Comparison of ENCODE assay signal across 9 cellular contexts in genomic region chr6:14212020-14212419, GRCh38.
DNase-seq lines count a peak whose midpoint lies in the region; ATAC-seq and TF ChIP-seq lines count a peak whose summit lies in the region.
"Had no signal": no experiment of that assay in that cellular context is flagged by ENCODE, and none has a peak within 500 bp of the region (broad histone marks: within the 10 kb centered on the region; RNA-seq: fewer than 3 reads in every experiment).

No MANE protein-coding gene starts in this region.

- H3K4me2 ChIP-seq in SK-N-SH: peak overlapping the region; percentile 99

- peak overlapping the region; percentile 80 for H3K4me3 Mint-ChIP-seq in activated CD8-positive, alpha-beta T cell treated with anti-CD3 and anti-CD28 coated beads, Interleukin-2, amount 10 ng/mL, durations not matched to agents 7 days and 5 days

- H3K36me3 Mint-ChIP-seq in activated CD8-positive, alpha-beta T cell treated with anti-CD3 and anti-CD28 coated beads, Interleukin-2, amount 10 ng/mL, durations not matched to agents 7 days and 5 days (ENCODE audit: low read depth): peaks cover 2% of the 10 kb centered on the region

- H3K27me3 Mint-ChIP-seq in activated CD8-positive, alpha-beta T cell treated with anti-CD3 and anti-CD28 coated beads, Interleukin-2, amount 10 ng/mL, durations not matched to agents 7 days and 5 days (ENCODE audit: low read depth): no peaks in the 10 kb centered on the region

- CTCF ChIA-PET in SK-N-SH (lab: Yijun Ruan, JAX): interaction anchor here (0.6 to 4.2 kb wide), 21 partner anchors 10 to 1411 kb away, joined by 3 to 35 read pairs (median 4); no protein-coding TSS in a partner anchor
- CTCF ChIA-PET in activated CD8-positive, alpha-beta T cell treated with anti-CD3 and anti-CD28 coated beads, Interleukin-2, amount 10 ng/mL, durations not matched to agents 7 days and 5 days (lab: Charles Lee): interaction anchor here (0.6 to 3.9 kb wide), 24 partner anchors 12 to 1269 kb away, joined by 3 to 19 read pairs (median 4); no protein-coding TSS in a partner anchor

- POLR2A ChIA-PET in SK-N-SH (lab: Yijun Ruan, JAX): no interaction called here
- POLR2A ChIA-PET in activated CD8-positive, alpha-beta T cell treated with anti-CD3 and anti-CD28 coated beads, Interleukin-2, amount 10 ng/mL, durations not matched to agents 7 days and 5 days (lab: Charles Lee): interaction anchor here (0.9 kb wide), 1 partner anchor 219 kb away, joined by 3 read pairs; no protein-coding TSS in a partner anchor

- no peak for TF ChIP-seq EP300 in SK-N-SH (IDR thresholded peaks at IDR 0.05; ENCODE audit: borderline replicate concordance in 1 of 2, low read depth in 1 of 2, low read length in 1 of 2)

- H3K9me2 ChIP-seq in SK-N-SH: no peaks in the 10 kb centered on the region

- H3K27ac ChIP-seq in SK-N-SH (ENCODE audit: low read depth in 2 of 2, low read length in 1 of 2) (no peak overlapping the region), spleen (peak overlapping the region in 5 of 8 donors; percentile 83 to 90 (median 90))
- H3K27ac ChIP-seq: 22Rv1 had no signal

- H3K9ac ChIP-seq in SK-N-SH: no peak overlapping the region

- TF ChIP-seq CTCF in SK-N-SH (IDR thresholded peaks at IDR 0.05): no peak
- TF ChIP-seq CTCF in spleen (IDR thresholded peaks at IDR 0.05 in 8 of 11, conservative IDR thresholded peaks at IDR 0.05 in 3 of 11): no peak

- H3K27me3 ChIP-seq in SK-N-SH (ENCODE audit: insufficient read depth): no peaks in the 10 kb centered on the region
- no peaks in the 10 kb centered on the region for H3K27me3 ChIP-seq in spleen (replicated peaks in 1 of 7)

- TF ChIP-seq RAD21 in SK-N-SH (IDR thresholded peaks at IDR 0.05; ENCODE audit: low read length): no peak

- peak overlapping the region; percentile 85 for H3K27ac Mint-ChIP-seq in activated CD8-positive, alpha-beta T cell treated with anti-CD3 and anti-CD28 coated beads, Interleukin-2, amount 10 ng/mL, durations not matched to agents 7 days and 5 days

- H3F3A ChIP-seq in SK-N-SH (replicated peaks; ENCODE audit: insufficient read depth): no peaks in the 10 kb centered on the region

- intact Hi-C loops in spleen (cut with DNase I; ENCODE audit: low total_unique reads): no loop called here

- no peak for TF ChIP-seq POLR2A in spleen (IDR thresholded peaks at IDR 0.05)

- no peak for ATAC-seq in SK-N-SH treated with all-trans-retinoic acid at 6 μM for 48 hours
- no peak for ATAC-seq in activated CD8-positive, alpha-beta T cell treated with anti-CD3 and anti-CD28 coated beads, Interleukin-2, amount 10 ng/mL, durations not matched to agents 7 days and 5 days

- H3K4me1 Mint-ChIP-seq in activated CD8-positive, alpha-beta T cell treated with anti-CD3 and anti-CD28 coated beads, Interleukin-2, amount 10 ng/mL, durations not matched to agents 7 days and 5 days (ENCODE audit: low read depth): peaks cover 19% of the 10 kb centered on the region

- H3K79me2 ChIP-seq in SK-N-SH (ENCODE audit: insufficient read depth): no peaks in the 10 kb centered on the region

- H4K20me1 ChIP-seq in SK-N-SH (ENCODE audit: insufficient read depth): no peaks in the 10 kb centered on the region

- no peak overlapping the region for H2AFZ ChIP-seq in SK-N-SH (ENCODE audit: low read depth)

- 84% methylated on average over 8 of the region's 8 CpGs for WGBS in SK-N-SH (ENCODE audit: low lambda C conversion rate)
- WGBS in spleen, 5 donors: 81 to 83% (median 82%) methylated on average over 8 of the region's 8 CpGs

- H3K9me3 Mint-ChIP-seq in activated CD8-positive, alpha-beta T cell treated with anti-CD3 and anti-CD28 coated beads, Interleukin-2, amount 10 ng/mL, durations not matched to agents 7 days and 5 days (ENCODE audit: insufficient read depth): no peaks in the 10 kb centered on the region

- H3K9me3 ChIP-seq in SK-N-SH: no peaks in the 10 kb centered on the region
- H3K9me3 ChIP-seq in spleen: no peaks in the 10 kb centered on the region

- H3K4me1 ChIP-seq in SK-N-SH (ENCODE audit: control insufficient read depth in 1 of 2, insufficient read depth in 2 of 2, low read depth in 1 of 2, low read length in 1 of 2) (peaks cover 0 to 16% of the 10 kb centered on the region in 2 experiments; a peak in 2 of 4 replicates), spleen (peaks cover 4 to 34% (median 21%) of the 10 kb centered on the region in 6 donors)

- DNase-seq in SK-N-SH: no peak
- no peak for DNase-seq in activated CD8-positive, alpha-beta T cell treated with anti-CD3 and anti-CD28 coated beads, Interleukin-2, amount 10 ng/mL, durations not matched to agents 7 days and 5 days
- peak; percentile 41 for DNase-seq in iPS-NIHi11 (ENCODE audit: low spot score)
- DNase-seq in spleen: no peak
- no peak for DNase-seq in cerebellar nuclear complex (lab: John Stamatoyannopoulos, UW)
- no peak for DNase-seq in ureter (ENCODE audit: low spot score)
- no peak for DNase-seq in NCI-H510A (lab: John Stamatoyannopoulos, UW)

- peak overlapping the region in 1 of 2 experiments; percentile 92; a peak in 2 of 4 replicates for H3K4me3 ChIP-seq in SK-N-SH (ENCODE audit: low read depth in 2 of 2, low read length in 1 of 2)
- H3K4me3 ChIP-seq in spleen: peak overlapping the region in 3 of 8 donors; percentile 58 to 76 (median 62)

- H3K36me3 ChIP-seq in SK-N-SH (replicated peaks in 1 of 2; ENCODE audit: control insufficient read depth in 1 of 2, insufficient read depth in 2 of 2, low read length in 1 of 2) (no peaks in the 10 kb centered on the region), spleen (no peaks in the 10 kb centered on the region)

TF ChIP-seq in SK-N-SH, 30 proteins besides CTCF, POLR2A, EP300 and RAD21 (continues in another document):
- TF ChIP-seq GATA2 (CRISPR knock-in tag; IDR thresholded peaks at IDR 0.05): no peak
- no peak for TF ChIP-seq SMC3 (IDR thresholded peaks at IDR 0.05; ENCODE audit: low read depth, low read length)
- TF ChIP-seq POLR2AphosphoS5 (IDR thresholded peaks at IDR 0.05; ENCODE audit: low read depth, low read length): no peak
- TF ChIP-seq NRF1 (IDR thresholded peaks at IDR 0.05; ENCODE audit: low read depth, low read length): no peak
- TF ChIP-seq YY1 (IDR thresholded peaks at IDR 0.05; ENCODE audit: low read depth): no peak
- TF ChIP-seq IRF3 (IDR thresholded peaks at IDR 0.05; ENCODE audit: low read depth, low read length): no peak
- TF ChIP-seq, protein P1, sequence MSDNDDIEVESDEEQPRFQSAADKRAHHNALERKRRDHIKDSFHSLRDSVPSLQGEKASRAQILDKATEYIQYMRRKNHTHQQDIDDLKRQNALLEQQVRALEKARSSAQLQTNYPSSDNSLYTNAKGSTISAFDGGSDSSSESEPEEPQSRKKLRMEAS (IDR thresholded peaks at IDR 0.05; ENCODE audit: low read depth): no peak
- TF ChIP-seq TAF1 (IDR thresholded peaks at IDR 0.05; ENCODE audit: borderline replicate concordance, low read depth, low read length): no peak

TF ChIP-seq in SK-N-SH treated with all-trans-retinoic acid at 6 μM for 48 hours, 23 proteins besides CTCF, POLR2A, EP300 and RAD21 (continues in another document):
- TF ChIP-seq CSDC2 (CRISPR knock-in tag; IDR thresholded peaks at IDR 0.05) (no peak), OSR1 (CRISPR knock-in tag; IDR thresholded peaks at IDR 0.05) (no peak), ARNTL (CRISPR knock-in tag; IDR thresholded peaks at IDR 0.05; ENCODE audit: borderline replicate concordance, low read depth) (no peak), PPARA (CRISPR knock-in tag; IDR thresholded peaks at IDR 0.05; ENCODE audit: borderline replicate concordance) (no peak), ZNF70 (CRISPR knock-in tag; IDR thresholded peaks at IDR 0.05) (no peak)
- TF ChIP-seq, protein P2, sequence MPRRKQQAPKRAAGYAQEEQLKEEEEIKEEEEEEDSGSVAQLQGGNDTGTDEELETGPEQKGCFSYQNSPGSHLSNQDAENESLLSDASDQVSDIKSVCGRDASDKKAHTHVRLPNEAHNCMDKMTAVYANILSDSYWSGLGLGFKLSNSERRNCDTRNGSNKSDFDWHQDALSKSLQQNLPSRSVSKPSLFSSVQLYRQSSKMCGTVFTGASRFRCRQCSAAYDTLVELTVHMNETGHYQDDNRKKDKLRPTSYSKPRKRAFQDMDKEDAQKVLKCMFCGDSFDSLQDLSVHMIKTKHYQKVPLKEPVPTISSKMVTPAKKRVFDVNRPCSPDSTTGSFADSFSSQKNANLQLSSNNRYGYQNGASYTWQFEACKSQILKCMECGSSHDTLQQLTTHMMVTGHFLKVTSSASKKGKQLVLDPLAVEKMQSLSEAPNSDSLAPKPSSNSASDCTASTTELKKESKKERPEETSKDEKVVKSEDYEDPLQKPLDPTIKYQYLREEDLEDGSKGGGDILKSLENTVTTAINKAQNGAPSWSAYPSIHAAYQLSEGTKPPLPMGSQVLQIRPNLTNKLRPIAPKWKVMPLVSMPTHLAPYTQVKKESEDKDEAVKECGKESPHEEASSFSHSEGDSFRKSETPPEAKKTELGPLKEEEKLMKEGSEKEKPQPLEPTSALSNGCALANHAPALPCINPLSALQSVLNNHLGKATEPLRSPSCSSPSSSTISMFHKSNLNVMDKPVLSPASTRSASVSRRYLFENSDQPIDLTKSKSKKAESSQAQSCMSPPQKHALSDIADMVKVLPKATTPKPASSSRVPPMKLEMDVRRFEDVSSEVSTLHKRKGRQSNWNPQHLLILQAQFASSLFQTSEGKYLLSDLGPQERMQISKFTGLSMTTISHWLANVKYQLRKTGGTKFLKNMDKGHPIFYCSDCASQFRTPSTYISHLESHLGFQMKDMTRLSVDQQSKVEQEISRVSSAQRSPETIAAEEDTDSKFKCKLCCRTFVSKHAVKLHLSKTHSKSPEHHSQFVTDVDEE (CRISPR knock-in tag; IDR thresholded peaks at IDR 0.05): no peak
- TF ChIP-seq, protein P3, sequence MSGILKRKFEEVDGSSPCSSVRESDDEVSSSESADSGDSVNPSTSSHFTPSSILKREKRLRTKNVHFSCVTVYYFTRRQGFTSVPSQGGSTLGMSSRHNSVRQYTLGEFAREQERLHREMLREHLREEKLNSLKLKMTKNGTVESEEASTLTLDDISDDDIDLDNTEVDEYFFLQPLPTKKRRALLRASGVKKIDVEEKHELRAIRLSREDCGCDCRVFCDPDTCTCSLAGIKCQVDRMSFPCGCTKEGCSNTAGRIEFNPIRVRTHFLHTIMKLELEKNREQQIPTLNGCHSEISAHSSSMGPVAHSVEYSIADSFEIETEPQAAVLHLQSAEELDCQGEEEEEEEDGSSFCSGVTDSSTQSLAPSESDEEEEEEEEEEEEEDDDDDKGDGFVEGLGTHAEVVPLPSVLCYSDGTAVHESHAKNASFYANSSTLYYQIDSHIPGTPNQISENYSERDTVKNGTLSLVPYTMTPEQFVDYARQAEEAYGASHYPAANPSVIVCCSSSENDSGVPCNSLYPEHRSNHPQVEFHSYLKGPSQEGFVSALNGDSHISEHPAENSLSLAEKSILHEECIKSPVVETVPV (CRISPR knock-in tag; IDR thresholded peaks at IDR 0.05): no peak

Comparison
In these comparisons a context has a peak if more than half of its experiments do, and no peak if none do; other contexts are left out.
1. H3K27ac ChIP-seq: peak in spleen (5 of 8); none in SK-N-SH (0 of 2).